Comparison of ENCODE assay signal across 20 cellular contexts in genomic region chr10:70410608-70411007, GRCh38. TPM values are rescaled to one million over a fixed set of nuclear protein-coding genes. Genes with fewer than 3 reads are reported as not detected.
DNase-seq lines count a peak whose midpoint lies in the region; ATAC-seq and TF ChIP-seq lines count a peak whose summit lies in the region.
"Had no signal": no experiment of that assay in that cellular context is flagged by ENCODE, and none has a peak within 500 bp of the region (broad histone marks: within the 10 kb centered on the region; RNA-seq: fewer than 3 reads in every experiment).

No MANE protein-coding gene starts in this region.

- no peaks in the 10 kb centered on the region for H3K27me3 ChIP-seq in sigmoid colon
- H3K27me3 ChIP-seq in HAP-1 (ENCODE audit: low read depth): no peaks in the 10 kb centered on the region

- CTCF ChIA-PET in HEK293 (lab: Yijun Ruan, JAX): interaction anchor here (0.7 to 1.3 kb wide), 3 partner anchors 14 to 263 kb away, joined by 3 to 5 read pairs (median 3); no protein-coding TSS in a partner anchor

- intact Hi-C loops in sigmoid colon (cut with DNase I): no loop called here

- in situ Hi-C loops in HAP-1 (cut with MboI; ENCODE audit: low sequenced_read_pairs): no loop called here

- H3K27ac Mint-ChIP-seq in activated T-cell treated with anti-CD3 and anti-CD28 coated beads, Interleukin-2, amount 50 U/mL, for 24 hours: peak overlapping the region; percentile 35

- H3K36me3 Mint-ChIP-seq in activated T-cell treated with anti-CD3 and anti-CD28 coated beads, Interleukin-2, amount 50 U/mL, for 24 hours (ENCODE audit: low read depth): peaks cover 59% of the 10 kb centered on the region
- H3K36me3 Mint-ChIP-seq in activated T-cell treated with anti-CD3 and anti-CD28 coated beads, Interleukin-2, amount 50 U/mL, for 4 hours (ENCODE audit: insufficient read depth): peaks cover 12% of the 10 kb centered on the region

- POLR2A ChIA-PET in HEK293 (lab: Yijun Ruan, JAX): no interaction called here

- peaks cover 67% of the 10 kb centered on the region for H3K4me1 Mint-ChIP-seq in activated T-cell treated with anti-CD3 and anti-CD28 coated beads, Interleukin-2, amount 50 U/mL, for 24 hours (ENCODE audit: low read depth)
- H3K4me1 Mint-ChIP-seq in activated T-cell treated with anti-CD3 and anti-CD28 coated beads, Interleukin-2, amount 50 U/mL, for 4 hours (ENCODE audit: low read depth): peaks cover 68% of the 10 kb centered on the region

- TF ChIP-seq POLR2A in sigmoid colon (IDR thresholded peaks at IDR 0.05): no peak

- peaks cover 0 to 5% of the 10 kb centered on the region in 2 experiments; a peak in 1 of 3 replicates for H3K36me3 ChIP-seq in HEK293 (ENCODE audit: control insufficient read depth in 2 of 2, insufficient read depth in 1 of 2, low read length in 2 of 2)
- no peaks in the 10 kb centered on the region for H3K36me3 ChIP-seq in sigmoid colon
- H3K36me3 ChIP-seq in HAP-1 (replicated peaks): peaks cover 7% of the 10 kb centered on the region

- no peak for ATAC-seq in activated T-cell treated with anti-CD3 and anti-CD28 coated beads, Interleukin-2, amount 50 U/mL, for 4 hours
- no peak for ATAC-seq in HG03378 (IDR thresholded peaks at IDR 0.05; ENCODE audit: unreplicated experiment)

- 67 to 81% methylated on average over 1 of the region's 1 CpG for WGBS in sigmoid colon, 2 donors

- no peak overlapping the region for H3K4me3 ChIP-seq in HEK293 (ENCODE audit: low read depth, low read length)
- H3K4me3 ChIP-seq in sigmoid colon: no peak overlapping the region
- no peak overlapping the region for H3K4me3 ChIP-seq in HAP-1

- H3K27me3 Mint-ChIP-seq in activated T-cell treated with anti-CD3 and anti-CD28 coated beads, Interleukin-2, amount 50 U/mL, for 24 hours: no peaks in the 10 kb centered on the region
- no peaks in the 10 kb centered on the region for H3K27me3 Mint-ChIP-seq in activated T-cell treated with anti-CD3 and anti-CD28 coated beads, Interleukin-2, amount 50 U/mL, for 4 hours (ENCODE audit: low read depth)

- H3K9me3 Mint-ChIP-seq in activated T-cell treated with anti-CD3 and anti-CD28 coated beads, Interleukin-2, amount 50 U/mL, for 24 hours: no peaks in the 10 kb centered on the region
- no peaks in the 10 kb centered on the region for H3K9me3 Mint-ChIP-seq in activated T-cell treated with anti-CD3 and anti-CD28 coated beads, Interleukin-2, amount 50 U/mL, for 4 hours

- H3K27ac ChIP-seq in HEK293 (ENCODE audit: extremely low read depth, low read depth, low read length) (no peak overlapping the region), sigmoid colon (peak overlapping the region in 3 of 4 donors; percentile 78 to 100 (median 99))
- H3K27ac ChIP-seq: 22Rv1 had no signal

- no peak overlapping the region for H3K4me3 Mint-ChIP-seq in activated T-cell treated with anti-CD3 and anti-CD28 coated beads, Interleukin-2, amount 50 U/mL, for 24 hours
- no peak overlapping the region for H3K4me3 Mint-ChIP-seq in activated T-cell treated with anti-CD3 and anti-CD28 coated beads, Interleukin-2, amount 50 U/mL, for 4 hours

- no peak for TF ChIP-seq EP300 in sigmoid colon (IDR thresholded peaks at IDR 0.05)

- H3K4me1 ChIP-seq in HEK293 (ENCODE audit: control insufficient read depth, insufficient read depth, low read length): peaks cover 9% of the 10 kb centered on the region
- H3K4me1 ChIP-seq in sigmoid colon: peaks cover 0 to 73% (median 65%) of the 10 kb centered on the region in 4 donors
- H3K4me1 ChIP-seq in HAP-1: peaks cover 40% of the 10 kb centered on the region

- H3K9me3 ChIP-seq in HEK293 (ENCODE audit: control insufficient read depth, insufficient read depth, low read depth, low read length) (no peaks in the 10 kb centered on the region), sigmoid colon (no peaks in the 10 kb centered on the region), HAP-1 (no peaks in the 10 kb centered on the region)

- DNase-seq in activated T-cell treated with anti-CD3 and anti-CD28 coated beads, Interleukin-2, amount 50 U/mL, for 24 hours: no peak
- no peak for DNase-seq in activated T-cell treated with anti-CD3 and anti-CD28 coated beads, Interleukin-2, amount 50 U/mL, for 4 hours
- DNase-seq in fibroblast of peridontal ligament (ENCODE audit: extremely low read depth): peak; percentile 35
- no peak for DNase-seq in sigmoid colon
- DNase-seq in HAP-1 (ENCODE audit: low spot score in 2 of 2): no peak
- DNase-seq in activated CD4-positive, CD25-positive, alpha-beta regulatory T cell treated with anti-CD3 and anti-CD28 coated beads, Interleukin-2, amount 50 U/mL, for 72 hours: no peak
- DNase-seq: HCEC 1CT, KBM-7, NCI-H1417 treated with DMSO at 0.1 percent for 48 hours, NCI-H2029, NCI-H2171 treated with DMSO at 0.1 percent for 48 hours, NCI-H446 treated with DMSO at 0.1 percent for 48 hours, OCI-M1, SIG-M5 had no signal

- TF ChIP-seq CTCF in HEK293 (tag by site-specific recombination; IDR thresholded peaks at IDR 0.05) (no peak), sigmoid colon (IDR thresholded peaks at IDR 0.05) (no peak)

TF ChIP-seq in HEK293, 187 proteins besides CTCF, POLR2A, EP300 and RAD21:
- TF ChIP-seq PRDM1 (tag by site-specific recombination; IDR thresholded peaks at IDR 0.05): peak; percentile 83
- no peak for TF ChIP-seq ZNF146 (tag by site-specific recombination; IDR thresholded peaks at IDR 0.05)

RNA-seq across cellular contexts. Expression of gene EIF4EBP2, which starts 6.7 kb away (rescaled TPM):
- 10 to 100 TPM; 28.0 to 29.4 (median 28.3) TPM for total RNA-seq in activated T-cell treated with anti-CD3 and anti-CD28 coated beads, Interleukin-2, amount 50 U/mL, for 4 hours
- total RNA-seq in sigmoid colon: 10 to 100 TPM; 67.1 to 76.0 (median 72.6) TPM
- 100 to 1,000 TPM in 1 of 3 donors, 10 to 100 TPM in 2; 34.7 to 102 (median 76.3) TPM for polyA plus RNA-seq in sigmoid colon

RNA-seq across cellular contexts. Expression of gene LRRC20, which starts 28.2 kb away (rescaled TPM):
- total RNA-seq in activated T-cell treated with anti-CD3 and anti-CD28 coated beads, Interleukin-2, amount 50 U/mL, for 4 hours: 10 to 100 TPM in 1 of 3 donors, 1 to 10 TPM in 2; 5.3 to 11.3 (median 7.6) TPM
- total RNA-seq in sigmoid colon: 10 to 100 TPM in 3 of 4 donors, 1 to 10 TPM in 1; 9.9 to 22.4 (median 18.7) TPM
- 10 to 100 TPM in 1 of 3 donors, 1 to 10 TPM in 2; 1.2 to 12.2 (median 3.2) TPM for polyA plus RNA-seq in sigmoid colon

RNA-seq across cellular contexts. Expression of gene NODAL, which starts 30.9 kb away (rescaled TPM):
- not detected for total RNA-seq in activated T-cell treated with anti-CD3 and anti-CD28 coated beads, Interleukin-2, amount 50 U/mL, for 4 hours
- total RNA-seq in sigmoid colon: not detected
- polyA plus RNA-seq in sigmoid colon: not detected
- total RNA-seq: Daoy, RPMI7951 had no signal
- polyA plus RNA-seq: BJ had no signal
